18 cellular contexts compared by ENCODE assay signal in the genomic region with DNA sequence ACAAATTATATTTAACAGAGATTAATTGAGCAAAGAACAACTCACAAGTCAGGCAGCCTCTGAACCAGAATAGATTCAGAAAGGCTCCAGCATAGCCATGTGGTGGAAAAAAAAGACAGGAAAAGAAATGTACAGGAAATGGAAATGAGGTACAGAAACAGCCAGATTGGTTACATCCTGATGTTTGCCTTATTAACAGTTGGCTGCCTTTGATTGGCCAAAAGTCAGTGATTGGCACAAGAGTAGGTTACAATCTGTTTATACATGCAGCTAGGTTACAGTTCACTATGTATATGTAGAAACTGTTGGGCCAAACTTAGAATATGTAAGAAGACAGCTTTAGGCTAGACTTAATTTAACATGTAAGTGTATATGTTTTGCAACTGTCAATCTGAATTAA.
"Had no signal": no experiment of that assay in that cellular context is flagged by ENCODE, and none has a peak within 500 bp of the region (broad histone marks: within the 10 kb centered on the region; RNA-seq: fewer than 3 reads in every experiment).

No MANE protein-coding gene starts in this region.

- H3K27me3 ChIP-seq: brain microvascular endothelial cell, left lung, tibial nerve had no signal

- ATAC-seq: activated T-cell treated with anti-CD3 and anti-CD28 coated beads, Interleukin-2, amount 50 U/mL, for 4 hours; left lung; mucosa of descending colon; naive thymus-derived CD8-positive, alpha-beta T cell; right cardiac atrium; stimulated activated effector memory CD8-positive, alpha-beta T cell treated with anti-CD3 and anti-CD28 coated beads, Interleukin-12 subunit alpha, Interleukin-12 subunit beta, amount 100 ng/mL, for 72 hours had no signal

- H3K9me3 ChIP-seq: esophagus squamous epithelium, left lung, mucosa of descending colon, tibial nerve had no signal

- H3K4me1 ChIP-seq: esophagus squamous epithelium, left lung, tibial nerve had no signal

- H3K4me3 ChIP-seq: esophagus squamous epithelium, left lung, mucosa of descending colon, tibial nerve had no signal

- DNase-seq: activated CD4-positive, alpha-beta T cell treated with anti-CD3 and anti-CD28 coated beads for 1 hour; activated CD4-positive, alpha-beta T cell treated with anti-CD3 and anti-CD28 coated beads, Interleukin-2, amount 50 U/mL, for 48 hours; activated gamma-delta T cell treated with Interleukin-2 at 50 U/mL for 16 hours; activated naive CD8-positive, alpha-beta T cell treated with anti-CD3 and anti-CD28 coated beads for 36 hours; activated T-cell treated with anti-CD3 and anti-CD28 coated beads, Interleukin-2, amount 50 U/mL, for 4 hours; brain microvascular endothelial cell; cerebellar nuclear complex; esophagus squamous epithelium; foreskin fibroblast; left lung; mucosa of descending colon; naive thymus-derived CD8-positive, alpha-beta T cell; nucleus accumbens; right cardiac atrium; small intestine had no signal

- H3K27ac ChIP-seq: brain microvascular endothelial cell, esophagus squamous epithelium, left lung, tibial nerve had no signal

- H3K36me3 ChIP-seq: brain microvascular endothelial cell, esophagus squamous epithelium, left lung, tibial nerve had no signal

- FAIRE-seq: endometrium, small intestine had no signal
